In genomic region chr17:9797965-9798364, GRCh38 we compare ENCODE assay signal across 24 cellular contexts. TPM values are rescaled to one million over a fixed set of nuclear protein-coding genes. Genes with fewer than 3 reads are reported as not detected.
"Had no signal": no experiment of that assay in that cellular context is flagged by ENCODE, and none has a peak within 500 bp of the region (broad histone marks: within the 10 kb centered on the region; RNA-seq: fewer than 3 reads in every experiment).

No MANE protein-coding gene starts in this region.

- H3K27ac Mint-ChIP-seq: activated CD4-positive, alpha-beta memory T cell treated with anti-CD3 and anti-CD28 coated beads, Interleukin-2, amount 10 ng/mL, durations not matched to agents 7 days and 5 days; activated CD4-positive, alpha-beta T cell treated with anti-CD3 and anti-CD28 coated beads for 36 hours; activated naive CD4-positive, alpha-beta T cell treated with anti-CD3 and anti-CD28 coated beads, Interleukin-2, amount 10 ng/mL, durations not matched to agents 7 days and 5 days; activated naive CD8-positive, alpha-beta T cell treated with anti-CD3 and anti-CD28 coated beads for 36 hours; activated T-cell treated with anti-CD3 and anti-CD28 coated beads, Interleukin-2, amount 50 U/mL, for 72 hours; activated T-helper 2 cell treated with anti-CD3 and anti-CD28 coated beads, Interferon-gamma antibody, Interleukin-2, Interleukin-4, amounts not matched to agents 10 μg/mL and 5 μg/mL and 100 μg/mL, durations not matched to agents 14 hours and 24 hours and 36 hours; T-helper 17 cell had no signal

- DNase-seq: activated CD4-positive, alpha-beta memory T cell treated with anti-CD3 and anti-CD28 coated beads, Interleukin-2, amount 10 ng/mL, durations not matched to agents 7 days and 5 days; activated CD4-positive, alpha-beta T cell treated with anti-CD3 and anti-CD28 coated beads for 36 hours; activated CD4-positive, alpha-beta T cell treated with anti-CD3 and anti-CD28 coated beads, Interleukin-2, amount 50 U/mL, for 1 hour; activated CD8-positive, alpha-beta memory T cell treated with anti-CD3 and anti-CD28 coated beads, Interleukin-2, amount 50 U/mL, for 4 hours; activated gamma-delta T cell treated with Interleukin-2 at 50 U/mL for 16 hours; activated naive CD4-positive, alpha-beta T cell treated with anti-CD3 and anti-CD28 coated beads, Interleukin-2, amount 10 ng/mL, durations not matched to agents 7 days and 5 days; activated naive CD8-positive, alpha-beta T cell treated with anti-CD3 and anti-CD28 coated beads for 36 hours; activated T-cell treated with anti-CD3 and anti-CD28 coated beads, Interleukin-2, amount 50 U/mL, for 72 hours; brain microvascular endothelial cell; cerebellar nuclear complex; MM.1S; NCI-H1105; NCI-H1436; NCI-H1694 treated with DMSO at 0.1 percent for 48 hours; NCI-H2029 treated with DMSO at 0.1 percent for 48 hours; NCI-H524; SHP77; T-helper 17 cell; T-helper 9 cell had no signal

- H3K4me1 Mint-ChIP-seq: activated CD4-positive, alpha-beta memory T cell treated with anti-CD3 and anti-CD28 coated beads, Interleukin-2, amount 10 ng/mL, durations not matched to agents 7 days and 5 days; activated CD4-positive, alpha-beta T cell treated with anti-CD3 and anti-CD28 coated beads for 36 hours; activated naive CD4-positive, alpha-beta T cell treated with anti-CD3 and anti-CD28 coated beads, Interleukin-2, amount 10 ng/mL, durations not matched to agents 7 days and 5 days; activated naive CD8-positive, alpha-beta T cell treated with anti-CD3 and anti-CD28 coated beads for 36 hours; T-helper 17 cell had no signal

- H3K27me3 ChIP-seq: brain microvascular endothelial cell had no signal

- H3K4me3 Mint-ChIP-seq: activated CD4-positive, alpha-beta memory T cell treated with anti-CD3 and anti-CD28 coated beads, Interleukin-2, amount 10 ng/mL, durations not matched to agents 7 days and 5 days; activated CD4-positive, alpha-beta T cell treated with anti-CD3 and anti-CD28 coated beads for 36 hours; activated naive CD4-positive, alpha-beta T cell treated with anti-CD3 and anti-CD28 coated beads, Interleukin-2, amount 10 ng/mL, durations not matched to agents 7 days and 5 days; activated naive CD8-positive, alpha-beta T cell treated with anti-CD3 and anti-CD28 coated beads for 36 hours; activated T-cell treated with anti-CD3 and anti-CD28 coated beads, Interleukin-2, amount 50 U/mL, for 72 hours; T-helper 17 cell had no signal

- ATAC-seq: activated CD4-positive, alpha-beta T cell treated with anti-CD3 and anti-CD28 coated beads for 36 hours; activated T-cell treated with anti-CD3 and anti-CD28 coated beads, Interleukin-2, amount 50 U/mL, for 72 hours; T-helper 17 cell had no signal

- FAIRE-seq: RCC 7860 had no signal

- H3K36me3 ChIP-seq: brain microvascular endothelial cell had no signal

- H3K9me3 Mint-ChIP-seq: activated CD4-positive, alpha-beta memory T cell treated with anti-CD3 and anti-CD28 coated beads, Interleukin-2, amount 10 ng/mL, durations not matched to agents 7 days and 5 days; activated naive CD4-positive, alpha-beta T cell treated with anti-CD3 and anti-CD28 coated beads, Interleukin-2, amount 10 ng/mL, durations not matched to agents 7 days and 5 days; activated naive CD8-positive, alpha-beta T cell treated with anti-CD3 and anti-CD28 coated beads for 36 hours; activated T-cell treated with anti-CD3 and anti-CD28 coated beads, Interleukin-2, amount 50 U/mL, for 72 hours; activated T-helper 2 cell treated with anti-CD3 and anti-CD28 coated beads, Interferon-gamma antibody, Interleukin-2, Interleukin-4, amounts not matched to agents 10 μg/mL and 5 μg/mL and 100 μg/mL, durations not matched to agents 14 hours and 24 hours and 36 hours had no signal

- H3K27me3 Mint-ChIP-seq: activated CD4-positive, alpha-beta memory T cell treated with anti-CD3 and anti-CD28 coated beads, Interleukin-2, amount 10 ng/mL, durations not matched to agents 7 days and 5 days; activated naive CD4-positive, alpha-beta T cell treated with anti-CD3 and anti-CD28 coated beads, Interleukin-2, amount 10 ng/mL, durations not matched to agents 7 days and 5 days had no signal

- H3K27ac ChIP-seq: brain microvascular endothelial cell had no signal

- H3K36me3 Mint-ChIP-seq: activated naive CD4-positive, alpha-beta T cell treated with anti-CD3 and anti-CD28 coated beads, Interleukin-2, amount 10 ng/mL, durations not matched to agents 7 days and 5 days; activated naive CD8-positive, alpha-beta T cell treated with anti-CD3 and anti-CD28 coated beads for 36 hours had no signal

RNA-seq across cellular contexts. Expression of gene DHRS7C, which starts 6.6 kb away (rescaled TPM):
- total RNA-seq: activated CD4-positive, alpha-beta memory T cell treated with anti-CD3 and anti-CD28 coated beads, Interleukin-2, amount 10 ng/mL, durations not matched to agents 7 days and 5 days; activated CD4-positive, alpha-beta T cell treated with anti-CD3 and anti-CD28 coated beads for 36 hours; activated naive CD8-positive, alpha-beta T cell treated with anti-CD3 and anti-CD28 coated beads for 36 hours; activated T-cell treated with anti-CD3 and anti-CD28 coated beads, Interleukin-2, amount 50 U/mL, for 72 hours; activated T-helper 2 cell treated with anti-CD3 and anti-CD28 coated beads, Interferon-gamma antibody, Interleukin-2, Interleukin-4, amounts not matched to agents 10 μg/mL and 5 μg/mL and 100 μg/mL, durations not matched to agents 14 hours and 24 hours and 36 hours; SK-MEL-5; T-helper 17 cell had no signal

RNA-seq across cellular contexts. Expression of gene GSG1L2, which starts 23.9 kb away (rescaled TPM):
- total RNA-seq: activated CD4-positive, alpha-beta memory T cell treated with anti-CD3 and anti-CD28 coated beads, Interleukin-2, amount 10 ng/mL, durations not matched to agents 7 days and 5 days; activated CD4-positive, alpha-beta T cell treated with anti-CD3 and anti-CD28 coated beads for 36 hours; activated naive CD8-positive, alpha-beta T cell treated with anti-CD3 and anti-CD28 coated beads for 36 hours; activated T-cell treated with anti-CD3 and anti-CD28 coated beads, Interleukin-2, amount 50 U/mL, for 72 hours; activated T-helper 2 cell treated with anti-CD3 and anti-CD28 coated beads, Interferon-gamma antibody, Interleukin-2, Interleukin-4, amounts not matched to agents 10 μg/mL and 5 μg/mL and 100 μg/mL, durations not matched to agents 14 hours and 24 hours and 36 hours; cardiac septum; SK-MEL-5; T-helper 17 cell had no signal
- polyA plus RNA-seq: adipose tissue had no signal

RNA-seq across cellular contexts. Expression of gene GLP2R, which starts 27.8 kb away (rescaled TPM):
- total RNA-seq: activated CD4-positive, alpha-beta memory T cell treated with anti-CD3 and anti-CD28 coated beads, Interleukin-2, amount 10 ng/mL, durations not matched to agents 7 days and 5 days; activated CD4-positive, alpha-beta T cell treated with anti-CD3 and anti-CD28 coated beads for 36 hours; activated naive CD8-positive, alpha-beta T cell treated with anti-CD3 and anti-CD28 coated beads for 36 hours; activated T-cell treated with anti-CD3 and anti-CD28 coated beads, Interleukin-2, amount 50 U/mL, for 72 hours; activated T-helper 2 cell treated with anti-CD3 and anti-CD28 coated beads, Interferon-gamma antibody, Interleukin-2, Interleukin-4, amounts not matched to agents 10 μg/mL and 5 μg/mL and 100 μg/mL, durations not matched to agents 14 hours and 24 hours and 36 hours; SK-MEL-5; T-helper 17 cell had no signal
